ENCODE assay signal across 1 cellular context in genomic region chr9:133114451-133114885, GRCh38.
TF ChIP-seq lines count a peak whose summit lies in the region.

No MANE protein-coding gene starts in this region.

TF ChIP-seq in GM12878, 131 proteins besides CTCF, POLR2A, EP300 and RAD21 (continued from another document):
- no peak for TF ChIP-seq DPF2 (IDR thresholded peaks at IDR 0.05)
- TF ChIP-seq RB1 (IDR thresholded peaks at IDR 0.05; ENCODE audit: borderline replicate concordance) = 0 out of 2 replicates have a peak, but pooled peaks have one; percentile 36
- TF ChIP-seq HSF1 (IDR thresholded peaks at IDR 0.05; ENCODE audit: low read depth, low read length) = no peak
- TF ChIP-seq SUZ12 (IDR thresholded peaks at IDR 0.05; ENCODE audit: unreplicated experiment) = no peak
- TF ChIP-seq MLLT1 (IDR thresholded peaks at IDR 0.05) = no peak
- TF ChIP-seq BMI1 (IDR thresholded peaks at IDR 0.05; ENCODE audit: borderline replicate concordance) = no peak
